23 cellular contexts compared by ENCODE assay signal in the genomic region with DNA sequence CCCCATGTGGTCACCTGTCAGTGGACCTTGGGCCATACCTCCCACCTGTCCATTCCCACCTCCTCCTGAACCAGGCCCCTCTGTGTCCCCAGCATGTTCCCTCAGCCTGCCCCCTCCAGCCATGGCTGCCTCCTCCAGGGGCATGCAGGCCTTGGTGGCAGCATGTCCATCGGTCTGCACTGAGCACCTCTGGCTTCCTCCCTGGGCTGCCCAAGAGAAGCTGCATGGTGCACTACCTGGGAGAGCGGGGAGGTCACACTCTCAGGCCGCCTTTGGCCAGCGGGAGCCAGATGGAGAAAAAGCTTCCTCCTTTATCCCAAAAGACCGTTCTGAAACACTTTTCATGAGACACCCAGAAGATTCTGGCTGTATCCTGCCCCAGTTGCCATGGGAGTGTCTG.
"Had no signal": no experiment of that assay in that cellular context is flagged by ENCODE, and none has a peak within 500 bp of the region (broad histone marks: within the 10 kb centered on the region; RNA-seq: fewer than 3 reads in every experiment).

No MANE protein-coding gene starts in this region.

- ATAC-seq: left colon; left lung; naive thymus-derived CD8-positive, alpha-beta T cell; psoas muscle; right lobe of liver had no signal

- H3K9ac ChIP-seq: parathyroid adenoma had no signal

- DNase-seq: hippocampal formation; kidney; left colon; left lung; naive thymus-derived CD8-positive, alpha-beta T cell; nucleus accumbens; psoas muscle; right lobe of liver; stimulated activated CD4-positive, alpha-beta T cell treated with anti-CD3 and anti-CD28 coated beads, Interleukin-1b, Interleukin-23, amount 100 ng/mL, for 48 hours; stimulated activated CD4-positive, alpha-beta T cell treated with anti-CD3 and anti-CD28 coated beads, Interleukin-2, amount 100 ng/mL, for 48 hours; stimulated activated CD4-positive, alpha-beta T cell treated with anti-CD3 and anti-CD28 coated beads, Interleukin-4, amount 100 ng/mL, for 4 hours; stimulated activated CD8-positive, alpha-beta memory T cell treated with anti-CD3 and anti-CD28 coated beads, Interleukin-4, amount 100 ng/mL, for 48 hours; stimulated activated naive CD4-positive, alpha-beta T cell; tibial artery; trophoblast cell had no signal

- H3K9me3 ChIP-seq: left lung, psoas muscle, right lobe of liver, suprapubic skin, thoracic aorta, tibial artery, vagina had no signal

- H3K9me3 Mint-ChIP-seq: memory B cell; naive thymus-derived CD8-positive, alpha-beta T cell; stimulated activated naive CD8-positive, alpha-beta T cell treated with anti-CD3 and anti-CD28 coated beads, Interleukin-15, Interleukin-2, amounts not matched to agents 100 ng/mL and 50 ng/mL, for 24 hours had no signal

- H2AFZ ChIP-seq: parathyroid adenoma had no signal

- H3K4me3 ChIP-seq: left lung, lung, psoas muscle, right lobe of liver, smooth muscle cell, suprapubic skin, thoracic aorta, tibial artery, vagina had no signal

- H3K27me3 ChIP-seq: right lobe of liver, vagina had no signal

- H3K4me3 Mint-ChIP-seq: memory B cell; naive thymus-derived CD8-positive, alpha-beta T cell; stimulated activated naive CD8-positive, alpha-beta T cell treated with anti-CD3 and anti-CD28 coated beads, Interleukin-15, Interleukin-2, amounts not matched to agents 100 ng/mL and 50 ng/mL, for 24 hours had no signal

- H3K27ac ChIP-seq: left lung, parathyroid adenoma, psoas muscle, right lobe of liver, suprapubic skin, thoracic aorta, tibial artery, vagina had no signal

- H3K36me3 ChIP-seq: left lung, right lobe of liver, suprapubic skin, thoracic aorta, tibial artery, vagina had no signal

- H3K4me2 ChIP-seq: smooth muscle cell had no signal

- H3K27ac Mint-ChIP-seq: memory B cell; naive thymus-derived CD8-positive, alpha-beta T cell; stimulated activated naive CD8-positive, alpha-beta T cell treated with anti-CD3 and anti-CD28 coated beads, Interleukin-15, Interleukin-2, amounts not matched to agents 100 ng/mL and 50 ng/mL, for 24 hours had no signal

- H3K4me1 ChIP-seq: left lung, parathyroid adenoma, psoas muscle, right lobe of liver, suprapubic skin, tibial artery, vagina had no signal

- H3K36me3 Mint-ChIP-seq: memory B cell; naive thymus-derived CD8-positive, alpha-beta T cell had no signal

- H3K4me1 Mint-ChIP-seq: memory B cell had no signal
